Comparison of ENCODE assay signal across 8 cellular contexts in the genomic region with DNA sequence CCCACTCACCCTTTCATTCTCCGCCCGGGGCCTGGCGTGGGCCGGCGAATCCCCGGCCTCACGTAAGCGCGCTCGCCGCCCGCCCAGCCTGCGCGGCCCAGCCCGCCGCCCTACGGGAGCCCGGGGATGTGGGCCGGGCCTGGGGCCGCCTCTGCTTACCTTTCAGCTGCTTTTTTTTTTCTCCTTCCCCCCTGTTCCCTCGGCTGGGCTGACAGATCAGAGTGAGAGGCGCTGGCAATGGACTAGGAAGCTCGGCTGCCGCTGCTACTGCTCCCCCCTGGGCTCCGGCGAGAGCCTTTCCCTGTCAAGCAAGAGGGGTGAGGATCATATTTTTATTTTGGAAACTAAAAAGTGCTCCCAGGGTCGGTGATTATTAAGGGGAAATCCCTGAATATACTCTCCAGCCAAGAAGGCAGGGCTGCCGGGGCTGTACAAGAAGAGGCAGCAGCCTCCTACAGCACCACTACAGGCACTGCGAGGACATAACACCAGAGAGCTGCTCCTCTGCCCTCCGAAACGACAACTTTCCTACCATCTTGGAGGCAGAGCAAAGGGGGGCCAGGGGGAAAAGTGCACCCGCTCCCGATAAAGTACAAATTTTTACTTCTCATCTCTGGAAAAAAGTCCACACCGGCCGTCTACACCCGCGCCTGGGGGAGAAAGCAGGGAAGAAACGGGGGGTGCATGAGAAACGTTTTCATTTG. TPM values are rescaled to one million over a fixed set of nuclear protein-coding genes. Genes with fewer than 3 reads are reported as not detected.
DNase-seq lines count a peak whose midpoint lies in the region; ATAC-seq and TF ChIP-seq lines count a peak whose summit lies in the region.

A gene with protein sequence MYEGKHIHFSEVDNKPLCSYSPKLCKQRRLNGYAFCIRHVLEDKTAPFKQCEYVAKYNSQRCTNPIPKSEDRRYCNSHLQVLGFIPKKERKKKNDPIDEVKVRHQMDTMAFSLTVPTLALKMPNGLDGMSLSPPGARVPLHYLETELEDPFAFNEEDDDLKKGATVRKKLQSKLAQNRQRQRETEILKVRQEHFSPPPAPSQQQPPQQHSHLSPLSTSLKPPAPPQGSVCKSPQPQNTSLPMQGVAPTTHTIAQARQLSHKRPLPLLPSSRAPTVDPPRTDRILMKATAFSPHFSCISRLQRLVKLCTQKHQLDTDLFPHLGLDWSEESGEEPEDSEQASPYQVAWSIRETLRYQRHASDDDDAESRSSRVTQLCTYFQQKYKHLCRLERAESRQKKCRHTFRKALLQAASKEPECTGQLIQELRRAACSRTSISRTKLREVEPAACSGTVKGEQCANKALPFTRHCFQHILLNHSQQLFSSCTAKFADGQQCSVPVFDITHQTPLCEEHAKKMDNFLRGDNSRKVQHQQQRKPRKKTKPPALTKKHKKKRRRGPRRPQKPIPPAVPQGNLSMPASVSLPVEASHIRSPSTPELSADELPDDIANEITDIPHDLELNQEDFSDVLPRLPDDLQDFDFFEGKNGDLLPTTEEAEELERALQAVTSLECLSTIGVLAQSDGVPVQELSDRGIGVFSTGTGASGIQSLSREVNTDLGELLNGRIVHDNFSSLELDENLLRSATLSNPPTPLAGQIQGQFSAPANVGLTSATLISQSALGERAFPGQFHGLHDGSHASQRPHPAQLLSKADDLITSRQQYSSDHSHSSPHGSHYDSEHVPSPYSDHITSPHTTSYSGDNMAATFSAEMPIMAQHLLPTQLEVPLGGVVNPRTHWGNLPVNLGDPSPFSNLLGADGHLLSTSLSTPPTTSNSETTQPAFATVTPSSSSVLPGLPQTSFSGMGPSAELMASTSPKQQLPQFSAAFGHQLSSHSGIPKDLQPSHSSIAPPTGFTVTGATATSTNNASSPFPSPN (minus strand): TSS at position 433 of the 704 bp plus-strand sequence. CDS start 23,158 bp downstream, outside the sequence.

- peak within 1 kb of the TSS; percentile 99 to 100 (median 100) for H3K27ac Mint-ChIP-seq in IgD-negative memory B cell
- H3K27ac Mint-ChIP-seq in activated T-cell treated with anti-CD3 and anti-CD28 coated beads, Interleukin-2, amount 50 U/mL, for 72 hours: peak within 1 kb of the TSS; percentile 100
- H3K27ac Mint-ChIP-seq in natural killer cell: peak within 1 kb of the TSS; percentile 99

- peak; percentile 77 to 84 for TF ChIP-seq POLR2A in Peyer's patch (IDR thresholded peaks at IDR 0.05)

- H3K9me3 Mint-ChIP-seq in IgD-negative memory B cell (no peaks in the 10 kb centered on the region), natural killer cell (no peaks in the 10 kb centered on the region)
- no peaks in the 10 kb centered on the region for H3K9me3 Mint-ChIP-seq in activated T-cell treated with anti-CD3 and anti-CD28 coated beads, Interleukin-2, amount 50 U/mL, for 72 hours

- TF ChIP-seq CTCF in Peyer's patch (IDR thresholded peaks at IDR 0.05) (peak in 5 of 6 experiments; percentile 42 to 75 (median 72)), fibroblast of lung (conservative IDR thresholded peaks at IDR 0.05 in 1 of 2, IDR thresholded peaks at IDR 0.05 in 1 of 2; ENCODE audit: low read depth in 1 of 2, low read length in 2 of 2) (peak; percentile 54 to 55), natural killer cell (IDR thresholded peaks at IDR 0.05) (peak; percentile 55)

- H3K27me3 Mint-ChIP-seq in IgD-negative memory B cell: no peaks in the 10 kb centered on the region
- H3K27me3 Mint-ChIP-seq in activated T-cell treated with anti-CD3 and anti-CD28 coated beads, Interleukin-2, amount 50 U/mL, for 72 hours (ENCODE audit: low read depth): no peaks in the 10 kb centered on the region
- no peaks in the 10 kb centered on the region for H3K27me3 Mint-ChIP-seq in natural killer cell (ENCODE audit: low read depth in 2 of 2)

- H3K36me3 ChIP-seq in Peyer's patch (peaks cover 0 to 6% (median 0%) of the 10 kb centered on the region in 3 donors), fibroblast of lung (ENCODE audit: control insufficient read depth, insufficient read depth, low read length) (no peaks in the 10 kb centered on the region)

- ATAC-seq in GM21529 (IDR thresholded peaks at IDR 0.05; ENCODE audit: unreplicated experiment) (peak; percentile 86), natural killer cell (peak; percentile 90 to 95 (median 91))
- ATAC-seq in activated T-cell treated with anti-CD3 and anti-CD28 coated beads, Interleukin-2, amount 50 U/mL, for 72 hours (replicated peaks in 1 of 2): peak; percentile 93 to 95

- H3K4me3 Mint-ChIP-seq in IgD-negative memory B cell (peak within 1 kb of the TSS; percentile 98 to 100 (median 100)), natural killer cell (peak within 1 kb of the TSS; percentile 99)
- peak within 1 kb of the TSS; percentile 99 to 100 for H3K4me3 Mint-ChIP-seq in activated T-cell treated with anti-CD3 and anti-CD28 coated beads, Interleukin-2, amount 50 U/mL, for 72 hours

- intact Hi-C loops in natural killer cell (cut with micrococcal nuclease): loop anchor here (1.0 kb wide), 1 partner anchor 73 kb away; a partner anchor contains a TSS

- H3K4me1 ChIP-seq in Peyer's patch (no peaks in the 10 kb centered on the region), fibroblast of lung (ENCODE audit: control insufficient read depth, extremely low read depth, insufficient read depth, low read length) (peaks cover 2% of the 10 kb centered on the region)

- H3K4me3 ChIP-seq in Peyer's patch: peak within 1 kb of the TSS; percentile 78 to 92 (median 85)
- peak within 1 kb of the TSS; percentile 74 to 97 (median 90) for H3K4me3 ChIP-seq in fibroblast of lung (replicated peaks in 1 of 4; ENCODE audit: control extremely low read depth in 1 of 4, insufficient read depth in 1 of 4, low read depth in 3 of 4, low read length in 4 of 4)

- H3K4me2 ChIP-seq in fibroblast of lung (ENCODE audit: extremely low read depth, insufficient read depth, low read length): peak within 1 kb of the TSS; percentile 95

- H3K9me3 ChIP-seq in Peyer's patch: no peaks in the 10 kb centered on the region
- no peaks in the 10 kb centered on the region for H3K9me3 ChIP-seq in fibroblast of lung (ENCODE audit: control insufficient read depth, insufficient read depth, low read depth, low read length)

- H3K79me2 ChIP-seq in fibroblast of lung (ENCODE audit: control insufficient read depth, insufficient read depth, low read length): peaks cover 45% of the 10 kb centered on the region

- H3K27me3 ChIP-seq in Peyer's patch (no peaks in the 10 kb centered on the region), fibroblast of lung (ENCODE audit: control insufficient read depth, insufficient read depth, low read length) (no peaks in the 10 kb centered on the region)

- H3K27ac ChIP-seq in Peyer's patch (peak within 1 kb of the TSS; percentile 96 to 99 (median 98)), fibroblast of lung (ENCODE audit: insufficient read depth, low read length) (peak within 1 kb of the TSS; percentile 96)

- H3K36me3 Mint-ChIP-seq in IgD-negative memory B cell: peaks cover 1% of the 10 kb centered on the region
- peaks cover 6 to 11% of the 10 kb centered on the region in 2 donors for H3K36me3 Mint-ChIP-seq in activated T-cell treated with anti-CD3 and anti-CD28 coated beads, Interleukin-2, amount 50 U/mL, for 72 hours (ENCODE audit: insufficient read depth in 2 of 2)
- no peaks in the 10 kb centered on the region for H3K36me3 Mint-ChIP-seq in natural killer cell

- H3K9ac ChIP-seq in fibroblast of lung (ENCODE audit: insufficient read depth, low read length): peak within 1 kb of the TSS; percentile 90

- DNase-seq in DMS53 treated with DMSO at 0.1 percent for 48 hours (lab: John Stamatoyannopoulos, UW; ENCODE audit: unreplicated experiment): peak; percentile 94
- DNase-seq in Peyer's patch: peak; percentile 79 to 92 (median 87)
- DNase-seq in activated T-cell treated with anti-CD3 and anti-CD28 coated beads, Interleukin-2, amount 50 U/mL, for 72 hours: peak; percentile 78 to 86
- peak; percentile 83 to 90 for DNase-seq in fibroblast of lung (ENCODE audit: low read depth in 2 of 2)
- DNase-seq in natural killer cell: peak; percentile 76
- peak; percentile 81 for DNase-seq in stimulated activated naive CD4-positive, alpha-beta T cell treated with Interleukin-2 at 50 U/mL for 16 hours (lab: John Stamatoyannopoulos, UW)

- H3K4me1 Mint-ChIP-seq in IgD-negative memory B cell (peaks cover 28 to 38% (median 34%) of the 10 kb centered on the region in 3 donors), natural killer cell (peaks cover 27 to 31% of the 10 kb centered on the region in 2 donors)
- peaks cover 23% of the 10 kb centered on the region for H3K4me1 Mint-ChIP-seq in activated T-cell treated with anti-CD3 and anti-CD28 coated beads, Interleukin-2, amount 50 U/mL, for 72 hours (ENCODE audit: low read depth)

- H2AFZ ChIP-seq in fibroblast of lung (ENCODE audit: low read length): peak within 1 kb of the TSS; percentile 78

- H4K20me1 ChIP-seq in fibroblast of lung (ENCODE audit: control insufficient read depth, extremely low read depth, insufficient read depth, low read length): no peaks in the 10 kb centered on the region

RNA-seq across cellular contexts. Expression of the gene that starts here (rescaled TPM):
- polyA plus RNA-seq in IgD-negative memory B cell (12.0 TPM), fibroblast of lung (4.2 and 4.8 TPM in 2 replicates)
- total RNA-seq in Peyer's patch (100 to 1,000 TPM in 1 of 4 donors, 10 to 100 TPM in 3; 20.8 to 102 (median 56.4) TPM), fibroblast of lung (5.1 and 7.4 TPM in 2 replicates), natural killer cell (10 to 100 TPM; 59.6 to 64.7 (median 63.9) TPM)
- total RNA-seq in activated T-cell treated with anti-CD3 and anti-CD28 coated beads, Interleukin-2, amount 50 U/mL, for 72 hours: 10 to 100 TPM; 30.2 to 32.2 TPM
- 1.2 and 1.8 TPM in 2 replicates for polyA plus RNA-seq in fibroblast of lung (2012)
- 5.4 and 21.9 TPM in 2 replicates for polyA minus RNA-seq in fibroblast of lung (ENCODE audit: low replicate concordance)

Comparison
In these comparisons a context has a peak if more than half of its experiments do, and no peak if none do; other contexts are left out.
1. Peak in every context shown above with its lines: DNase-seq, ATAC-seq, H3K4me3 ChIP-seq and H3K27ac ChIP-seq.